Comparison of ENCODE assay signal across 19 cellular contexts in the genomic region with DNA sequence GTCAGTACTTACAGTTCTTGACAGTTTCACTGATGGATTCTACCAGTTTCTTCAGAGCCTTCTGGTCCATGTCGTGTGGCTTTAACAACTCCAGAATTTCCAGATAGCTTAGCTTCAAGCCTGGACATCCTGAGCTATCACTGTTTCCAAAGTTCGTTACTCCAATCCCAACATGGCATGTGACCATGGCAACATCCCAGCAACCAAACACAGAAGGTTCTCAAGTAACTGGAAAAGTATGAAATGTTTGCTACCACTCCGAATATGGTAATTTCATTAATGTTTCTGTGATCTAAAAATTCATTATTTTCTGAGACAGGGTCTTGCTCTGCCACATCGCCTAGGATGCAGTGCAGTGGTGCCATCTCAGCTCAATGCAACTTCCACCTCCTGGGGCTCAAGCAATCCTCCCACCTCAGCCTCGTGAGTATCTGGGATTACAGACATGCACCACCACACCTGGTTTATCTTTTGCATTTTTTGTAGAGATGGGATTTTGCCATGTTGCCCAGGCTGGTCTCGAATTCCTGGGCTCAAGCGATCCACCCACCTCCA. TPM values are rescaled to one million over a fixed set of nuclear protein-coding genes. Genes with fewer than 3 reads are reported as not detected.
DNase-seq lines count a peak whose midpoint lies in the region; ATAC-seq and TF ChIP-seq lines count a peak whose summit lies in the region.
"Had no signal": no experiment of that assay in that cellular context is flagged by ENCODE, and none has a peak within 500 bp of the region (broad histone marks: within the 10 kb centered on the region; RNA-seq: fewer than 3 reads in every experiment).

No MANE protein-coding gene starts in this region.

- no peak for TF ChIP-seq CTCF in GM23338 (conservative IDR thresholded peaks at IDR 0.05; ENCODE audit: low read depth in 2 of 2)

- no peak overlapping the region for H3K4me3 ChIP-seq in GM23338

- H3K27ac ChIP-seq in GM23338 (ENCODE audit: low read depth) = peak overlapping the region; percentile 2; the same call in 1 of the 2 replicates
- H3K27ac ChIP-seq: KMS-11, RWPE1 had no signal

- 0 out of 2 replicates have a peak, but pooled peaks cover 4% of the 10 kb centered on the region for H3K36me3 ChIP-seq in GM23338 (ENCODE audit: insufficient read depth)

- no peaks in the 10 kb centered on the region for H3K27me3 Mint-ChIP-seq in activated naive CD4-positive, alpha-beta T cell treated with anti-CD3 and anti-CD28 coated beads, Interleukin-2, amount 50 U/mL, for 24 hours
- H3K27me3 Mint-ChIP-seq in GM23338 (ENCODE audit: insufficient read depth, low read depth, poor library complexity) = peaks cover 6% of the 10 kb centered on the region
- H3K27me3 Mint-ChIP-seq in effector memory CD8-positive, alpha-beta T cell = no peaks in the 10 kb centered on the region
- H3K27me3 Mint-ChIP-seq: CD4-positive, alpha-beta T cell had no signal

- no peak overlapping the region for H3K4me2 ChIP-seq in GM23338
- H3K4me2 ChIP-seq: KMS-11 had no signal

- peak; percentile 38 for ATAC-seq in GM23338
- no peak for ATAC-seq in effector memory CD8-positive, alpha-beta T cell (replicated peaks)
- no peak for ATAC-seq in stimulated activated effector memory CD8-positive, alpha-beta T cell treated with anti-CD3 and anti-CD28 coated beads, Interleukin-12 subunit alpha, Interleukin-12 subunit beta, amount 100 ng/mL, for 72 hours

- no peaks in the 10 kb centered on the region for H3K9me2 ChIP-seq in GM23338 (ENCODE audit: insufficient read depth)

- DNase-seq in activated naive CD4-positive, alpha-beta T cell (lab: John Stamatoyannopoulos, UW) = no peak
- no peak for DNase-seq in GM23338 (ENCODE audit: low spot score)
- no peak for DNase-seq in effector memory CD8-positive, alpha-beta T cell
- DNase-seq in stimulated activated effector memory CD8-positive, alpha-beta T cell treated with anti-CD3 and anti-CD28 coated beads, Interleukin-12 subunit alpha, Interleukin-12 subunit beta, amount 100 ng/mL, for 72 hours (ENCODE audit: low spot score in 2 of 2) = no peak
- no peak for DNase-seq in pons (ENCODE audit: low spot score)
- DNase-seq in cerebellum (ENCODE audit: low spot score) = no peak
- DNase-seq in superior temporal gyrus (ENCODE audit: extremely low spot score) = no peak
- DNase-seq: CD4-positive, alpha-beta T cell; DMS153; GDM1; NCI-H1417 treated with DMSO at 0.1 percent for 48 hours; NCI-H187 treated with DMSO at 0.1 percent for 48 hours; NCI-H226; NCI-H526; PC-3; SIG-M5 had no signal

- no peaks in the 10 kb centered on the region; the same call in 1 of the 2 replicates for H3F3A ChIP-seq in GM23338 (replicated peaks; ENCODE audit: low read depth)

- no peak overlapping the region for H2AFZ ChIP-seq in GM23338

- H3K36me3 Mint-ChIP-seq in activated naive CD4-positive, alpha-beta T cell treated with anti-CD3 and anti-CD28 coated beads, Interleukin-2, amount 50 U/mL, for 24 hours = peaks cover 2% of the 10 kb centered on the region
- peaks cover 5% of the 10 kb centered on the region; the same call in 1 of the 3 replicates for H3K36me3 Mint-ChIP-seq in GM23338 (ENCODE audit: low read depth)
- peaks cover 41% of the 10 kb centered on the region for H3K36me3 Mint-ChIP-seq in effector memory CD8-positive, alpha-beta T cell (ENCODE audit: insufficient read depth)
- peaks cover 64% of the 10 kb centered on the region for H3K36me3 Mint-ChIP-seq in stimulated activated effector memory CD8-positive, alpha-beta T cell treated with anti-CD3 and anti-CD28 coated beads, Interleukin-12 subunit alpha, Interleukin-12 subunit beta, amount 100 ng/mL, for 72 hours

- H3K9me3 Mint-ChIP-seq in activated naive CD4-positive, alpha-beta T cell treated with anti-CD3 and anti-CD28 coated beads, Interleukin-2, amount 50 U/mL, for 24 hours = no peaks in the 10 kb centered on the region
- no peaks in the 10 kb centered on the region for H3K9me3 Mint-ChIP-seq in GM23338
- no peaks in the 10 kb centered on the region for H3K9me3 Mint-ChIP-seq in effector memory CD8-positive, alpha-beta T cell
- H3K9me3 Mint-ChIP-seq in stimulated activated effector memory CD8-positive, alpha-beta T cell treated with anti-CD3 and anti-CD28 coated beads, Interleukin-12 subunit alpha, Interleukin-12 subunit beta, amount 100 ng/mL, for 72 hours = no peaks in the 10 kb centered on the region
- H3K9me3 Mint-ChIP-seq: CD4-positive, alpha-beta T cell had no signal

- no peaks in the 10 kb centered on the region for H3K79me2 ChIP-seq in GM23338 (replicated peaks; ENCODE audit: insufficient read depth)

- no peaks in the 10 kb centered on the region; the same call in 1 of the 2 replicates for H4K20me1 ChIP-seq in GM23338 (replicated peaks; ENCODE audit: insufficient read depth)

- no peak overlapping the region for H3K4me3 Mint-ChIP-seq in activated naive CD4-positive, alpha-beta T cell treated with anti-CD3 and anti-CD28 coated beads, Interleukin-2, amount 50 U/mL, for 24 hours
- no peak overlapping the region for H3K4me3 Mint-ChIP-seq in GM23338
- H3K4me3 Mint-ChIP-seq in effector memory CD8-positive, alpha-beta T cell = no peak overlapping the region
- H3K4me3 Mint-ChIP-seq in stimulated activated effector memory CD8-positive, alpha-beta T cell treated with anti-CD3 and anti-CD28 coated beads, Interleukin-12 subunit alpha, Interleukin-12 subunit beta, amount 100 ng/mL, for 72 hours = no peak overlapping the region
- H3K4me3 Mint-ChIP-seq: CD4-positive, alpha-beta T cell had no signal

- H3K4me1 ChIP-seq in GM23338 (ENCODE audit: insufficient read depth) = no peaks in the 10 kb centered on the region

- no peaks in the 10 kb centered on the region for H3K27me3 ChIP-seq in GM23338 (ENCODE audit: insufficient read depth)

- peak overlapping the region; percentile 51 for H3K27ac Mint-ChIP-seq in activated naive CD4-positive, alpha-beta T cell treated with anti-CD3 and anti-CD28 coated beads, Interleukin-2, amount 50 U/mL, for 24 hours
- H3K27ac Mint-ChIP-seq in GM23338 = no peak overlapping the region
- peak overlapping the region; percentile 32 to 87 for H3K27ac Mint-ChIP-seq in effector memory CD8-positive, alpha-beta T cell
- H3K27ac Mint-ChIP-seq in stimulated activated effector memory CD8-positive, alpha-beta T cell treated with anti-CD3 and anti-CD28 coated beads, Interleukin-12 subunit alpha, Interleukin-12 subunit beta, amount 100 ng/mL, for 72 hours = peak overlapping the region; percentile 74
- H3K27ac Mint-ChIP-seq: CD4-positive, alpha-beta T cell had no signal

- H3K4me1 Mint-ChIP-seq in activated naive CD4-positive, alpha-beta T cell treated with anti-CD3 and anti-CD28 coated beads, Interleukin-2, amount 50 U/mL, for 24 hours = no peaks in the 10 kb centered on the region
- H3K4me1 Mint-ChIP-seq in GM23338 = no peaks in the 10 kb centered on the region
- H3K4me1 Mint-ChIP-seq in effector memory CD8-positive, alpha-beta T cell (ENCODE audit: low read depth in 2 of 2) = no peaks in the 10 kb centered on the region
- H3K4me1 Mint-ChIP-seq in stimulated activated effector memory CD8-positive, alpha-beta T cell treated with anti-CD3 and anti-CD28 coated beads, Interleukin-12 subunit alpha, Interleukin-12 subunit beta, amount 100 ng/mL, for 72 hours = no peaks in the 10 kb centered on the region

TF ChIP-seq in GM23338, 12 proteins besides CTCF, POLR2A, EP300 and RAD21 (continues in another document):
- TF ChIP-seq POLR2AphosphoS5 (IDR thresholded peaks at IDR 0.05; ENCODE audit: low read depth) (no peak), NANOG (IDR thresholded peaks at IDR 0.05; ENCODE audit: borderline replicate concordance) (no peak), ZNF331 (CRISPR knock-in tag; IDR thresholded peaks at IDR 0.05; ENCODE audit: low read depth) (no peak), CREB1 (CRISPR knock-in tag; IDR thresholded peaks at IDR 0.05; ENCODE audit: low read depth) (no peak), JUNB (IDR thresholded peaks at IDR 0.05; ENCODE audit: unreplicated experiment) (no peak)
- TF ChIP-seq, protein P1, sequence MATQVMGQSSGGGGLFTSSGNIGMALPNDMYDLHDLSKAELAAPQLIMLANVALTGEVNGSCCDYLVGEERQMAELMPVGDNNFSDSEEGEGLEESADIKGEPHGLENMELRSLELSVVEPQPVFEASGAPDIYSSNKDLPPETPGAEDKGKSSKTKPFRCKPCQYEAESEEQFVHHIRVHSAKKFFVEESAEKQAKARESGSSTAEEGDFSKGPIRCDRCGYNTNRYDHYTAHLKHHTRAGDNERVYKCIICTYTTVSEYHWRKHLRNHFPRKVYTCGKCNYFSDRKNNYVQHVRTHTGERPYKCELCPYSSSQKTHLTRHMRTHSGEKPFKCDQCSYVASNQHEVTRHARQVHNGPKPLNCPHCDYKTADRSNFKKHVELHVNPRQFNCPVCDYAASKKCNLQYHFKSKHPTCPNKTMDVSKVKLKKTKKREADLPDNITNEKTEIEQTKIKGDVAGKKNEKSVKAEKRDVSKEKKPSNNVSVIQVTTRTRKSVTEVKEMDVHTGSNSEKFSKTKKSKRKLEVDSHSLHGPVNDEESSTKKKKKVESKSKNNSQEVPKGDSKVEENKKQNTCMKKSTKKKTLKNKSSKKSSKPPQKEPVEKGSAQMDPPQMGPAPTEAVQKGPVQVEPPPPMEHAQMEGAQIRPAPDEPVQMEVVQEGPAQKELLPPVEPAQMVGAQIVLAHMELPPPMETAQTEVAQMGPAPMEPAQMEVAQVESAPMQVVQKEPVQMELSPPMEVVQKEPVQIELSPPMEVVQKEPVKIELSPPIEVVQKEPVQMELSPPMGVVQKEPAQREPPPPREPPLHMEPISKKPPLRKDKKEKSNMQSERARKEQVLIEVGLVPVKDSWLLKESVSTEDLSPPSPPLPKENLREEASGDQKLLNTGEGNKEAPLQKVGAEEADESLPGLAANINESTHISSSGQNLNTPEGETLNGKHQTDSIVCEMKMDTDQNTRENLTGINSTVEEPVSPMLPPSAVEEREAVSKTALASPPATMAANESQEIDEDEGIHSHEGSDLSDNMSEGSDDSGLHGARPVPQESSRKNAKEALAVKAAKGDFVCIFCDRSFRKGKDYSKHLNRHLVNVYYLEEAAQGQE (IDR thresholded peaks at IDR 0.05; ENCODE audit: unreplicated experiment) = no peak

RNA-seq across cellular contexts. Expression of a gene that starts 29.3 kb away (rescaled TPM):
- total RNA-seq in GM23338 (2014; rRNA removed; shearing (Covaris generic)) = 8.8 and 9.8 TPM in 2 replicates
- polyA plus RNA-seq in GM23338 (2016; fragmentation: Nextera tagmentation; extraction: Ambion mirVana) = 9.8 and 11.1 TPM in 2 replicates
- total RNA-seq in cerebellum = 18.2 TPM

RNA-seq across cellular contexts. Expression of a gene that starts 29.6 kb away (rescaled TPM):
- 25.4 and 44.8 TPM in 2 replicates for total RNA-seq in GM23338 (2014; rRNA removed; shearing (Covaris generic))
- polyA plus RNA-seq in GM23338 (2016; fragmentation: Nextera tagmentation; extraction: Ambion mirVana) = 17.3 and 22.5 TPM in 2 replicates
- total RNA-seq in cerebellum = 52.7 TPM

RNA-seq across cellular contexts. Expression of a gene that starts 32.3 kb away (rescaled TPM):
- total RNA-seq in GM23338 (2014; rRNA removed; shearing (Covaris generic)) = 36.9 and 38.4 TPM in 2 replicates
- 180 and 183 TPM in 2 replicates for polyA plus RNA-seq in GM23338 (2016; fragmentation: Nextera tagmentation; extraction: Ambion mirVana)
- 39.9 TPM for total RNA-seq in cerebellum
